Comparison of ENCODE assay signal across 28 cellular contexts in genomic region chr11:57663975-57664374, GRCh38. TPM values are rescaled to one million over a fixed set of nuclear protein-coding genes. Genes with fewer than 3 reads are reported as not detected.
"Had no signal": no experiment of that assay in that cellular context is flagged by ENCODE, and none has a peak within 500 bp of the region (broad histone marks: within the 10 kb centered on the region; RNA-seq: fewer than 3 reads in every experiment).

No MANE protein-coding gene starts in this region.

- ATAC-seq: effector memory CD8-positive, alpha-beta T cell; esophagus mucosa; gastrocnemius medialis; heart right ventricle; left cardiac atrium; left lung; left ventricle myocardium superior; lower lobe of right lung; naive thymus-derived CD8-positive, alpha-beta T cell had no signal

- DNase-seq: colonic mucosa; cortex of kidney; effector CD8-positive, alpha-beta T cell; effector memory CD8-positive, alpha-beta T cell; endodermal cell; esophagus squamous epithelium; foreskin fibroblast; foreskin melanocyte; gastrocnemius medialis; glutamatergic neuron; head of caudate nucleus; heart right ventricle; hippocampal formation; left cardiac atrium; left lung; left ventricle myocardium superior; lower lobe of right lung; mesenchymal stem cell; naive B cell; naive thymus-derived CD8-positive, alpha-beta T cell had no signal

- H3K9me3 Mint-ChIP-seq: dendritic cell treated with granulocyte-macrophage colony-stimulating factor and Interleukin-4, amounts not matched to agents 40 ng/mL and 50 ng/mL, for 4 days; effector memory CD8-positive, alpha-beta T cell; endodermal cell; mesothelial cell of epicardium; naive B cell had no signal

- H3K4me1 ChIP-seq: colonic mucosa had no signal

- FAIRE-seq: endometrium, islet of Langerhans, keratinocyte had no signal

- H3K4me3 Mint-ChIP-seq: dendritic cell treated with granulocyte-macrophage colony-stimulating factor and Interleukin-4, amounts not matched to agents 40 ng/mL and 50 ng/mL, for 4 days; effector memory CD8-positive, alpha-beta T cell; endodermal cell; mesothelial cell of epicardium had no signal

- H3K27me3 ChIP-seq: colonic mucosa, esophagus squamous epithelium, gastrocnemius medialis, heart right ventricle, left lung had no signal

- H3K27ac ChIP-seq: colonic mucosa, epithelial cell of prostate, gastrocnemius medialis, heart right ventricle, left lung, lower lobe of right lung had no signal

- H3K4me3 ChIP-seq: colonic mucosa, esophagus squamous epithelium, gastrocnemius medialis, heart right ventricle, left lung, lower lobe of right lung had no signal

- H3K9me3 ChIP-seq: colonic mucosa, esophagus squamous epithelium, gastrocnemius medialis, heart right ventricle, left lung, lower lobe of right lung had no signal

- H3K27me3 Mint-ChIP-seq: dendritic cell treated with granulocyte-macrophage colony-stimulating factor and Interleukin-4, amounts not matched to agents 40 ng/mL and 50 ng/mL, for 4 days; effector memory CD8-positive, alpha-beta T cell; naive B cell; naive thymus-derived CD8-positive, alpha-beta T cell had no signal

- H3K27ac Mint-ChIP-seq: dendritic cell treated with granulocyte-macrophage colony-stimulating factor and Interleukin-4, amounts not matched to agents 40 ng/mL and 50 ng/mL, for 4 days; endodermal cell; mesothelial cell of epicardium had no signal

RNA-seq across cellular contexts. Expression of gene YPEL4, which starts 14.3 kb away (rescaled TPM):
- total RNA-seq: endodermal cell, esophagus mucosa, kidney epithelial cell had no signal
- polyA plus RNA-seq: keratinocyte had no signal
